Comparison of ENCODE assay signal across 17 cellular contexts in genomic region chr1:77725706-77726105, GRCh38. TPM values are rescaled to one million over a fixed set of nuclear protein-coding genes. Genes with fewer than 3 reads are reported as not detected.
DNase-seq lines count a peak whose midpoint lies in the region; ATAC-seq, FAIRE-seq and TF ChIP-seq lines count a peak whose summit lies in the region.
"Had no signal": no experiment of that assay in that cellular context is flagged by ENCODE, and none has a peak within 500 bp of the region (broad histone marks: within the 10 kb centered on the region; RNA-seq: fewer than 3 reads in every experiment).

No MANE protein-coding gene starts in this region.

- H3K36me3 ChIP-seq in HepG2 (replicated peaks in 1 of 2; ENCODE audit: control insufficient read depth in 1 of 2, insufficient read depth in 2 of 2, low read length in 2 of 2) (peaks cover 9 to 58% of the 10 kb centered on the region in 2 experiments), right lobe of liver (peaks cover 0 to 84% (median 15%) of the 10 kb centered on the region in 4 donors), H1 (ENCODE audit: control insufficient read depth in 2 of 4, insufficient read depth in 4 of 4, low read length in 3 of 4) (peaks cover 4 to 60% (median 12%) of the 10 kb centered on the region in 4 experiments; a peak in 7 of 8 replicates)

- H3K27ac ChIP-seq in HepG2 (ENCODE audit: extremely low read length, insufficient read depth, low read length) = no peak overlapping the region
- H3K27ac ChIP-seq in right lobe of liver = no peak overlapping the region
- no peak overlapping the region for H3K27ac ChIP-seq in H1 (ENCODE audit: low read depth, low read length)
- H3K27ac ChIP-seq: GM23248 had no signal

- CTCF ChIA-PET in HepG2 (lab: Yijun Ruan, JAX; ENCODE audit: low intra/inter-chr PET ratio, low total read pairs) (no interaction called here), H1 (lab: Charles Lee; ENCODE audit: partially characterized antibody) (interaction anchor here (0.9 kb wide), 1 partner anchor 175 kb away, joined by 3 read pairs; no protein-coding TSS in a partner anchor)

- H4K20me1 ChIP-seq in HepG2 (ENCODE audit: insufficient read depth, low read length) (no peaks in the 10 kb centered on the region), H1 (replicated peaks in 1 of 2; ENCODE audit: control insufficient read depth in 1 of 2, insufficient read depth in 2 of 2, low read length in 2 of 2) (no peaks in the 10 kb centered on the region)

- TF ChIP-seq EP300 in HepG2 (IDR thresholded peaks at IDR 0.05; ENCODE audit: low read depth in 2 of 2, low read length in 2 of 2) (no peak), HepG2 (CRISPR knock-in tag; IDR thresholded peaks at IDR 0.05; ENCODE audit: borderline replicate concordance) (no peak), H1 (IDR thresholded peaks at IDR 0.05; ENCODE audit: borderline replicate concordance in 1 of 2, low read depth in 2 of 2, low read length in 2 of 2) (no peak)

- no peak overlapping the region for H3K18ac ChIP-seq in H1 (ENCODE audit: extremely low read depth, low read length)

- no peak overlapping the region for H3K4me3 ChIP-seq in HepG2 (replicated peaks in 1 of 3; ENCODE audit: insufficient read depth in 1 of 3, low read depth in 2 of 3, low read length in 3 of 3)
- H3K4me3 ChIP-seq in right lobe of liver = no peak overlapping the region
- H3K4me3 ChIP-seq in H1 (ENCODE audit: extremely low read depth in 1 of 4, insufficient read depth in 2 of 4, low read depth in 3 of 4, low read length in 4 of 4) = no peak overlapping the region
- H3K4me3 ChIP-seq: GM23248 had no signal

- H2BK120ac ChIP-seq in H1 (replicated peaks; ENCODE audit: low read depth, low read length) = no peak overlapping the region

- DNase-seq in HepG2 (ENCODE audit: low spot score) = no peak
- no peak for DNase-seq in right lobe of liver
- no peak for DNase-seq in H1 (ENCODE audit: low read depth in 1 of 2, low spot score in 2 of 2)
- DNase-seq in NCI-H2227 treated with DMSO at 0.1 percent for 48 hours (lab: John Stamatoyannopoulos, UW) = no peak
- DNase-seq: 8988T; C1 segment of cervical spinal cord; Calu3; CD4-positive, alpha-beta memory T cell; COR-L47; DMS53; DMS79 treated with DMSO at 0.1 percent for 48 hours; GM23248; H9 had no signal

- POLR2A ChIA-PET in HepG2 (lab: Yijun Ruan, JAX) (no interaction called here), H1 (lab: Charles Lee; ENCODE audit: partially characterized antibody) (no interaction called here)

- H3K9ac ChIP-seq in HepG2 (ENCODE audit: insufficient read depth, low read depth, low read length) (no peak overlapping the region), H1 (replicated peaks in 1 of 4; ENCODE audit: extremely low read depth in 1 of 4, low read depth in 3 of 4, low read length in 3 of 4) (no peak overlapping the region)
- H3K9ac ChIP-seq: GM23248 had no signal

- no peak for FAIRE-seq in HepG2 (lab: Jason Lieb, UNC)
- no peak for FAIRE-seq in H1 (lab: Jason Lieb, UNC)
- FAIRE-seq: GM12892, GM19239 had no signal

- no peak overlapping the region for H3K4ac ChIP-seq in H1 (replicated peaks; ENCODE audit: insufficient read length, low read depth, low read length)

- TF ChIP-seq POLR2A in HepG2 (IDR thresholded peaks at IDR 0.05; ENCODE audit: insufficient read depth in 1 of 2, low read depth in 2 of 2, low read length in 2 of 2) (no peak), right lobe of liver (IDR thresholded peaks at IDR 0.05) (no peak), H1 (IDR thresholded peaks at IDR 0.05; ENCODE audit: control extremely low read depth in 1 of 2, low read depth in 2 of 2, low read length in 2 of 2) (no peak), GM18505 (IDR thresholded peaks at IDR 0.05; ENCODE audit: borderline replicate concordance, extremely low read depth, insufficient read depth, insufficient read length) (no peak)

- WGBS in HepG2 (ENCODE audit: low lambda C conversion rate) = 100% methylated on average over 4 of the region's 4 CpGs
- 97% methylated on average over 2 of the region's 4 CpGs for WGBS in right lobe of liver (ENCODE audit: insufficient coverage, low coverage, low lambda C conversion rate, missing lambda C conversion rate)
- WGBS in H1 (ENCODE audit: extremely low coverage in 1 of 2, insufficient coverage in 1 of 2, insufficient read length in 1 of 2, insufficient replicate concordance in 2 of 2, low coverage in 1 of 2, low lambda C conversion rate in 2 of 2, missing lambda C conversion rate in 1 of 2), 2 experiments = 91% methylated on average over 4 of the region's 4 CpGs; no CpG with 5 or more reads in 1 of the 2 experiments

- no TSS peak for BruUV-seq in HepG2 (replicated peaks; lab: Mats Ljungman, UMichigan)

- H3K79me2 ChIP-seq in HepG2 (ENCODE audit: insufficient read depth, low read length) (no peaks in the 10 kb centered on the region), H1 (ENCODE audit: control insufficient read depth in 1 of 2, insufficient read depth in 2 of 2, low read length in 2 of 2) (no peaks in the 10 kb centered on the region)

- no peak overlapping the region for H4K5ac ChIP-seq in H1 (ENCODE audit: insufficient read length, low read depth, low read length)

- no peak overlapping the region for H4K91ac ChIP-seq in H1 (replicated peaks; ENCODE audit: insufficient read length, low read length)

- no peak overlapping the region for H3K56ac ChIP-seq in H1 (replicated peaks; ENCODE audit: insufficient read length, low read depth, low read length)

- in situ Hi-C loops in HepG2 (cut with HindIII; ENCODE audit: extremely low pct_ligation_motif_present, low pct_unique_long_range_greater_than_20kb) = no loop called here

- no peak overlapping the region for H2BK12ac ChIP-seq in H1 (ENCODE audit: low read depth, low read length)

- intact Hi-C loops in HepG2 (cut with micrococcal nuclease; ENCODE audit: unreplicated experiment) = no loop called here
- intact Hi-C loops in right lobe of liver (cut with DNase I) = no loop called here

- H2AFZ ChIP-seq in HepG2 (ENCODE audit: low read length) (no peak overlapping the region), H1 (ENCODE audit: low read length) (no peak overlapping the region)
- H2AFZ ChIP-seq: GM23248 had no signal

- H3K4me2 ChIP-seq in HepG2 (ENCODE audit: low read depth, low read length) (no peak overlapping the region), H1 (ENCODE audit: insufficient read depth in 1 of 2, low read depth in 2 of 2, low read length in 2 of 2) (no peak overlapping the region)

- TF ChIP-seq CTCF in HepG2 (CRISPR knock-in tag; IDR thresholded peaks at IDR 0.05) (no peak), right lobe of liver (IDR thresholded peaks at IDR 0.05) (no peak), H1 (IDR thresholded peaks at IDR 0.05; ENCODE audit: control extremely low read depth in 1 of 3, insufficient read depth in 1 of 3, low read depth in 1 of 3, low read length in 3 of 3) (no peak)

- H2BK15ac ChIP-seq in H1 (ENCODE audit: low read length) = no peak overlapping the region

- ATAC-seq in HepG2 (no peak), right lobe of liver (no peak), GM18505 (IDR thresholded peaks at IDR 0.05; ENCODE audit: unreplicated experiment) (no peak)
- ATAC-seq: HCT116 had no signal

- H2AK5ac ChIP-seq in H1 (ENCODE audit: low read depth, low read length) = no peak overlapping the region

- no peak overlapping the region for H3K23ac ChIP-seq in H1 (ENCODE audit: insufficient read length)

- TF ChIP-seq RAD21 in HepG2 (CRISPR knock-in tag; IDR thresholded peaks at IDR 0.05) (no peak), H1 (IDR thresholded peaks at IDR 0.05 in 1 of 2, conservative IDR thresholded peaks at IDR 0.05 in 1 of 2; ENCODE audit: low read depth in 2 of 2, low read length in 2 of 2) (no peak)

- H3K27me3 ChIP-seq in HepG2 (ENCODE audit: control insufficient read depth in 1 of 2, insufficient read depth in 2 of 2, low read length in 2 of 2) (no peaks in the 10 kb centered on the region), right lobe of liver (no peaks in the 10 kb centered on the region), H1 (replicated peaks in 1 of 4; ENCODE audit: control insufficient read depth in 3 of 4, extremely low read depth in 1 of 4, insufficient read depth in 3 of 4, low read length in 3 of 4) (no peaks in the 10 kb centered on the region)

- no peak overlapping the region for H2BK20ac ChIP-seq in H1 (ENCODE audit: low read length)

- H3K9me3 ChIP-seq in HepG2 (ENCODE audit: low read length) (no peaks in the 10 kb centered on the region), right lobe of liver (no peaks in the 10 kb centered on the region), H1 (ENCODE audit: insufficient read depth in 2 of 2, low read depth in 1 of 2, low read length in 1 of 2) (no peaks in the 10 kb centered on the region)

- H4K8ac ChIP-seq in H1 (ENCODE audit: extremely low read depth, insufficient read depth, low read length) = no peak overlapping the region

- no peak overlapping the region for H2BK5ac ChIP-seq in H1 (ENCODE audit: low read depth, low read length)

- H3K79me1 ChIP-seq in H1 (ENCODE audit: low read depth, low read length) = no peaks in the 10 kb centered on the region

- no peak overlapping the region for H3K14ac ChIP-seq in H1 (ENCODE audit: insufficient read length)

- no peaks in the 10 kb centered on the region for H3K23me2 ChIP-seq in H1 (ENCODE audit: low read depth, low read length)

- H3K4me1 ChIP-seq in HepG2 (ENCODE audit: insufficient read depth, low read length) = no peaks in the 10 kb centered on the region
- H3K4me1 ChIP-seq in right lobe of liver = no peaks in the 10 kb centered on the region
- H3K4me1 ChIP-seq in H1 (replicated peaks in 1 of 4; ENCODE audit: control insufficient read depth in 3 of 4, insufficient read depth in 4 of 4, low read length in 3 of 4) = no peaks in the 10 kb centered on the region

RNA-seq across cellular contexts. Expression of gene USP33, which starts 33.9 kb away (rescaled TPM):
- total RNA-seq in HepG2 (2016; rRNA removed; fragmentation: Illumina TruSeq; extraction: Trizol) = 48.2 and 49.1 TPM in 2 replicates
- total RNA-seq in HepG2 (2016; cell fraction: cytosol; rRNA removed; fragmentation: Illumina TruSeq; extraction: Trizol; ENCODE audit: low read depth) = 18.9 and 21.1 TPM in 2 replicates
- 49.8 and 50.1 TPM in 2 replicates for total RNA-seq in HepG2 (2016; cell fraction: insoluble cytoplasmic fraction; rRNA removed; fragmentation: Illumina TruSeq; extraction: Trizol)
- total RNA-seq in HepG2 (2016; cell fraction: membrane; rRNA removed; fragmentation: Illumina TruSeq; extraction: Trizol) = 22.6 and 24.4 TPM in 2 replicates
- 58.4 and 60.0 TPM in 2 replicates for total RNA-seq in HepG2 (2016; cell fraction: nucleus; rRNA removed; fragmentation: Illumina TruSeq; extraction: Trizol)
- 25.3 and 32.0 TPM in 2 replicates for polyA plus RNA-seq in HepG2 (2011; rRNA removed)
- polyA plus RNA-seq in HepG2 (2011; cell fraction: cytosol; rRNA removed) = 10.5 and 15.8 TPM in 2 replicates
- 20.5 and 27.5 TPM in 2 replicates for polyA plus RNA-seq in HepG2 (2011; cell fraction: nucleus; rRNA removed)
- 20.1 and 26.8 TPM in 2 replicates for polyA plus RNA-seq in HepG2 (2012)
- 3.2 TPM in 2 replicates for polyA plus RNA-seq in HepG2 (2016; cell fraction: cytosol; fragmentation: Illumina TruSeq; extraction: Trizol; ENCODE audit: low read depth)
- 30.4 and 32.4 TPM in 2 replicates for polyA plus RNA-seq in HepG2 (2016; cell fraction: insoluble cytoplasmic fraction; fragmentation: Illumina TruSeq; extraction: Trizol; ENCODE audit: low read depth)
- polyA plus RNA-seq in HepG2 (2016; cell fraction: membrane; fragmentation: Illumina TruSeq; extraction: Trizol; ENCODE audit: low read depth) = 9.2 and 9.6 TPM in 2 replicates
- polyA plus RNA-seq in HepG2 (2016; cell fraction: nucleus; fragmentation: Illumina TruSeq; extraction: Trizol; ENCODE audit: insufficient read depth, low read depth) = 54.1 and 58.5 TPM in 2 replicates
- 13.4 and 24.4 TPM in 2 replicates for polyA minus RNA-seq in HepG2 (2011; rRNA and poly(A)+ RNA removed; ENCODE audit: low replicate concordance)
- 18.6 and 24.6 TPM in 2 replicates for polyA minus RNA-seq in HepG2 (2011; cell fraction: cytosol; rRNA and poly(A)+ RNA removed)
- polyA minus RNA-seq in HepG2 (2011; cell fraction: nucleus; rRNA and poly(A)+ RNA removed) = 92.7 and 102 TPM in 2 replicates
- total RNA-seq in right lobe of liver = 10 to 100 TPM; 16.5 to 31.0 (median 21.4) TPM
- 51.7 and 55.5 TPM in 2 replicates for total RNA-seq in H1 (2021; fragmentation: NEBNext Ultra II Directional; extraction: Animal tissue kit (Norgen Biotek cat#: 25700))
- polyA plus RNA-seq in H1 (2011; rRNA removed) = 11.8 and 20.0 TPM in 2 replicates
- 24.0 TPM for polyA plus RNA-seq in H1 (2011; cell fraction: cytosol; rRNA removed)
- 15.5 TPM for polyA plus RNA-seq in H1 (2011; cell fraction: nucleus; rRNA removed)
- 20.8 to 37.6 TPM (median 26.3 TPM) in 4 replicates for polyA plus RNA-seq in H1 (2012, experiment 1 of 2)
- polyA plus RNA-seq in H1 (2012, experiment 2 of 2) = 2.2 TPM
- polyA plus RNA-seq in H1 (2013, experiment 1 of 2) = 47.9 TPM
- 46.7 TPM for polyA plus RNA-seq in H1 (2013, experiment 2 of 2)
- polyA minus RNA-seq in H1 (2011; rRNA and poly(A)+ RNA removed) = 25.2 and 41.6 TPM in 2 replicates
- polyA minus RNA-seq in H1 (2011; cell fraction: cytosol; rRNA and poly(A)+ RNA removed) = 18.1 TPM
- polyA minus RNA-seq in H1 (2011; cell fraction: nucleus; rRNA and poly(A)+ RNA removed) = 36.6 TPM

RNA-seq across cellular contexts. Expression of gene ZZZ3, which starts 43.2 kb away (rescaled TPM):
- total RNA-seq in HepG2 (2016; rRNA removed; fragmentation: Illumina TruSeq; extraction: Trizol) (50.2 and 58.5 TPM in 2 replicates), right lobe of liver (10 to 100 TPM; 19.6 to 34.7 (median 25.9) TPM)
- 22.0 and 23.5 TPM in 2 replicates for total RNA-seq in HepG2 (2016; cell fraction: cytosol; rRNA removed; fragmentation: Illumina TruSeq; extraction: Trizol; ENCODE audit: low read depth)
- total RNA-seq in HepG2 (2016; cell fraction: insoluble cytoplasmic fraction; rRNA removed; fragmentation: Illumina TruSeq; extraction: Trizol) = 44.9 and 55.3 TPM in 2 replicates
- 36.9 and 42.8 TPM in 2 replicates for total RNA-seq in HepG2 (2016; cell fraction: membrane; rRNA removed; fragmentation: Illumina TruSeq; extraction: Trizol)
- total RNA-seq in HepG2 (2016; cell fraction: nucleus; rRNA removed; fragmentation: Illumina TruSeq; extraction: Trizol) = 69.1 and 71.0 TPM in 2 replicates
- polyA plus RNA-seq in HepG2 (2011; rRNA removed) (14.7 and 18.1 TPM in 2 replicates), H1 (2011; rRNA removed) (8.5 and 12.8 TPM in 2 replicates)
- 7.3 and 11.9 TPM in 2 replicates for polyA plus RNA-seq in HepG2 (2011; cell fraction: cytosol; rRNA removed)
- polyA plus RNA-seq in HepG2 (2011; cell fraction: nucleus; rRNA removed) = 13.3 and 16.5 TPM in 2 replicates
- polyA plus RNA-seq in HepG2 (2012) = 20.2 and 23.7 TPM in 2 replicates
- 2.3 and 2.9 TPM in 2 replicates for polyA plus RNA-seq in HepG2 (2016; cell fraction: cytosol; fragmentation: Illumina TruSeq; extraction: Trizol; ENCODE audit: low read depth)
- 30.4 and 32.0 TPM in 2 replicates for polyA plus RNA-seq in HepG2 (2016; cell fraction: insoluble cytoplasmic fraction; fragmentation: Illumina TruSeq; extraction: Trizol; ENCODE audit: low read depth)
- polyA plus RNA-seq in HepG2 (2016; cell fraction: membrane; fragmentation: Illumina TruSeq; extraction: Trizol; ENCODE audit: low read depth) = 8.8 and 8.9 TPM in 2 replicates
- 29.0 and 34.6 TPM in 2 replicates for polyA plus RNA-seq in HepG2 (2016; cell fraction: nucleus; fragmentation: Illumina TruSeq; extraction: Trizol; ENCODE audit: insufficient read depth, low read depth)
- polyA minus RNA-seq in HepG2 (2011; rRNA and poly(A)+ RNA removed; ENCODE audit: low replicate concordance) = 19.6 and 30.8 TPM in 2 replicates
- 28.1 and 31.3 TPM in 2 replicates for polyA minus RNA-seq in HepG2 (2011; cell fraction: cytosol; rRNA and poly(A)+ RNA removed)
- 142 and 155 TPM in 2 replicates for polyA minus RNA-seq in HepG2 (2011; cell fraction: nucleus; rRNA and poly(A)+ RNA removed)
- 54.6 and 54.7 TPM in 2 replicates for total RNA-seq in H1 (2021; fragmentation: NEBNext Ultra II Directional; extraction: Animal tissue kit (Norgen Biotek cat#: 25700))
- 14.5 TPM for polyA plus RNA-seq in H1 (2011; cell fraction: cytosol; rRNA removed)
- polyA plus RNA-seq in H1 (2011; cell fraction: nucleus; rRNA removed) = 18.8 TPM
- polyA plus RNA-seq in H1 (2012, experiment 1 of 2) = 14.0 to 28.3 TPM (median 16.6 TPM) in 4 replicates
- polyA plus RNA-seq in H1 (2012, experiment 2 of 2) = 2.4 TPM
- 22.4 TPM for polyA plus RNA-seq in H1 (2013, experiment 1 of 2)
- polyA plus RNA-seq in H1 (2013, experiment 2 of 2) = 22.5 TPM
- 39.1 and 47.1 TPM in 2 replicates for polyA minus RNA-seq in H1 (2011; rRNA and poly(A)+ RNA removed)
- polyA minus RNA-seq in H1 (2011; cell fraction: cytosol; rRNA and poly(A)+ RNA removed) = 50.8 TPM
- polyA minus RNA-seq in H1 (2011; cell fraction: nucleus; rRNA and poly(A)+ RNA removed) = 158 TPM

RNA-seq across cellular contexts. Expression of gene MIGA1, which starts 53.7 kb away (rescaled TPM):
- total RNA-seq in HepG2 (2016; rRNA removed; fragmentation: Illumina TruSeq; extraction: Trizol) (6.6 and 6.7 TPM in 2 replicates), right lobe of liver (10 to 100 TPM in 2 of 6 experiments, 1 to 10 TPM in 4; 7.7 to 12.2 (median 8.8) TPM)
- 9.2 and 10.6 TPM in 2 replicates for total RNA-seq in HepG2 (2016; cell fraction: cytosol; rRNA removed; fragmentation: Illumina TruSeq; extraction: Trizol; ENCODE audit: low read depth)
- 6.2 and 7.2 TPM in 2 replicates for total RNA-seq in HepG2 (2016; cell fraction: insoluble cytoplasmic fraction; rRNA removed; fragmentation: Illumina TruSeq; extraction: Trizol)
- 5.1 and 6.1 TPM in 2 replicates for total RNA-seq in HepG2 (2016; cell fraction: membrane; rRNA removed; fragmentation: Illumina TruSeq; extraction: Trizol)
- 9.9 and 11.1 TPM in 2 replicates for total RNA-seq in HepG2 (2016; cell fraction: nucleus; rRNA removed; fragmentation: Illumina TruSeq; extraction: Trizol)
- polyA plus RNA-seq in HepG2 (2011; rRNA removed) (3.4 and 3.8 TPM in 2 replicates), H1 (2011; rRNA removed) (0.89 and 0.95 TPM in 2 replicates)
- 1.4 and 2.6 TPM in 2 replicates for polyA plus RNA-seq in HepG2 (2011; cell fraction: cytosol; rRNA removed)
- 1.00 and 1.6 TPM in 2 replicates for polyA plus RNA-seq in HepG2 (2011; cell fraction: nucleus; rRNA removed)
- polyA plus RNA-seq in HepG2 (2012) = 5.7 and 6.3 TPM in 2 replicates
- 0.17 and 0.18 TPM in 2 replicates for polyA plus RNA-seq in HepG2 (2016; cell fraction: cytosol; fragmentation: Illumina TruSeq; extraction: Trizol; ENCODE audit: low read depth)
- 2.5 and 2.7 TPM in 2 replicates for polyA plus RNA-seq in HepG2 (2016; cell fraction: insoluble cytoplasmic fraction; fragmentation: Illumina TruSeq; extraction: Trizol; ENCODE audit: low read depth)
- polyA plus RNA-seq in HepG2 (2016; cell fraction: membrane; fragmentation: Illumina TruSeq; extraction: Trizol; ENCODE audit: low read depth) = 0.33 and 0.52 TPM in 2 replicates
- polyA plus RNA-seq in HepG2 (2016; cell fraction: nucleus; fragmentation: Illumina TruSeq; extraction: Trizol; ENCODE audit: insufficient read depth, low read depth) = 4.9 TPM in 2 replicates
- polyA minus RNA-seq in HepG2 (2011; rRNA and poly(A)+ RNA removed; ENCODE audit: low replicate concordance) = 6.6 and 10.1 TPM in 2 replicates
- polyA minus RNA-seq in HepG2 (2011; cell fraction: cytosol; rRNA and poly(A)+ RNA removed) = 4.4 and 4.6 TPM in 2 replicates
- 10.9 and 13.8 TPM in 2 replicates for polyA minus RNA-seq in HepG2 (2011; cell fraction: nucleus; rRNA and poly(A)+ RNA removed)
- total RNA-seq in H1 (2021; fragmentation: NEBNext Ultra II Directional; extraction: Animal tissue kit (Norgen Biotek cat#: 25700)) = 6.1 and 7.0 TPM in 2 replicates
- 1.6 TPM for polyA plus RNA-seq in H1 (2011; cell fraction: cytosol; rRNA removed)
- polyA plus RNA-seq in H1 (2011; cell fraction: nucleus; rRNA removed) = 1.2 TPM
- polyA plus RNA-seq in H1 (2012, experiment 1 of 2) = 1.8 to 3.7 TPM (median 2.5 TPM) in 4 replicates
- polyA plus RNA-seq in H1 (2012, experiment 2 of 2) = 0.25 TPM
- polyA plus RNA-seq in H1 (2013, experiment 1 of 2) = 3.8 TPM
- 4.5 TPM for polyA plus RNA-seq in H1 (2013, experiment 2 of 2)
- 4.2 and 7.1 TPM in 2 replicates for polyA minus RNA-seq in H1 (2011; rRNA and poly(A)+ RNA removed)
- polyA minus RNA-seq in H1 (2011; cell fraction: cytosol; rRNA and poly(A)+ RNA removed) = 1.8 TPM
- 7.8 TPM for polyA minus RNA-seq in H1 (2011; cell fraction: nucleus; rRNA and poly(A)+ RNA removed)

Comparison
In these comparisons a context has a peak if more than half of its experiments do, and no peak if none do; other contexts are left out.
1. Of the 41 proteins assayed by ChIP-seq in both HepG2 and H1: peak only in HepG2: none; only in H1: none; in both: MAFK; in neither: 40.